Comparison of ENCODE assay signal across 1 cellular context in the genomic region with DNA sequence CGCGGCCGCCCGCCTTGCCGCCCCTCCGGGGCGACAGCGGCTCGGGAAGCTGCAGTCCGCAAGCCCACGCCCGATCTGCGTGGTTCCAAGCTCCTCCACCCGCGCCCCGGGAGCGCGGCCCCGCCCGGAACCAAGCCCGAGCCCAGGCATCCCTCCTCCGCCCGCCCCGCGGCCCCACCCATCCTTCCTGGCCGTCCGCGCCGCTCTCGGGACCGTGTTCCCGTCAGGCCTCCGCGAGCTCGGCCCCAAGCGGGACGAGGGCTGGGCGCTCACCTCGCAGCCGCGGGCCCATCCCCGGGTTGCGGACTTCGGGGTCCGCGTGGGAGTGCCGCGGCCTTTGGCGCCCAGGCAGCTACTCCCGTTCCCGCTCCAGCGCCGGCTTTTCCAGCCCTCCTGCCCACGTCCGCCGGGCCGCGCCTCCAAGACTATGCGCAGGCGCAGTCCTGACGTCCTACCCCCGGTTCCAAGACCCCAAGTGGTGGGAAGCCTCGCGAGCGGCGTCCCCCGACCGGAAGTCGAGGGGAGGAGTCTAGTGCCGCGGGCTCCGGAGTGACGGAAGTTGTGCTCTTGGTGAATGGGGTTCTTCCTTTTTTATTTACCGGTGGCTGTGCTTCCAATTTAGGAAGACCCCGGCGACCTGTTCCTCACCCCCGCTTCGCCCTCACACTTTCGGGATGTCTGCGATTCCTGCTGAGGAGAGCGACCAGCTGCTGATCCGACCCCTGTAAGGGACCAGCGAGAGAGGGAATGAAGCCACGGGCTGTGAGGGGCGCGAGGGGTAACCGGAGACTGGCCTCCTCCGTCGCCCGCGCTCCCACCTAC.
TF ChIP-seq lines count a peak whose summit lies in the region.

TSS of gene CPSF3 (plus strand) at position 555 of the 822 bp plus-strand sequence. CDS start at position 675, 120 bp downstream.
A gene with protein sequence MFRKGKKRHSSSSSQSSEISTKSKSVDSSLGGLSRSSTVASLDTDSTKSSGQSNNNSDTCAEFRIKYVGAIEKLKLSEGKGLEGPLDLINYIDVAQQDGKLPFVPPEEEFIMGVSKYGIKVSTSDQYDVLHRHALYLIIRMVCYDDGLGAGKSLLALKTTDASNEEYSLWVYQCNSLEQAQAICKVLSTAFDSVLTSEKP (minus strand): TSS at position 429 of the 822 bp plus-strand sequence. CDS start 4,831 bp downstream, outside the sequence.

TF ChIP-seq in GM12878, 131 proteins besides CTCF, POLR2A, EP300 and RAD21 (continued from another document and continues in another):
- TF ChIP-seq, protein P1, sequence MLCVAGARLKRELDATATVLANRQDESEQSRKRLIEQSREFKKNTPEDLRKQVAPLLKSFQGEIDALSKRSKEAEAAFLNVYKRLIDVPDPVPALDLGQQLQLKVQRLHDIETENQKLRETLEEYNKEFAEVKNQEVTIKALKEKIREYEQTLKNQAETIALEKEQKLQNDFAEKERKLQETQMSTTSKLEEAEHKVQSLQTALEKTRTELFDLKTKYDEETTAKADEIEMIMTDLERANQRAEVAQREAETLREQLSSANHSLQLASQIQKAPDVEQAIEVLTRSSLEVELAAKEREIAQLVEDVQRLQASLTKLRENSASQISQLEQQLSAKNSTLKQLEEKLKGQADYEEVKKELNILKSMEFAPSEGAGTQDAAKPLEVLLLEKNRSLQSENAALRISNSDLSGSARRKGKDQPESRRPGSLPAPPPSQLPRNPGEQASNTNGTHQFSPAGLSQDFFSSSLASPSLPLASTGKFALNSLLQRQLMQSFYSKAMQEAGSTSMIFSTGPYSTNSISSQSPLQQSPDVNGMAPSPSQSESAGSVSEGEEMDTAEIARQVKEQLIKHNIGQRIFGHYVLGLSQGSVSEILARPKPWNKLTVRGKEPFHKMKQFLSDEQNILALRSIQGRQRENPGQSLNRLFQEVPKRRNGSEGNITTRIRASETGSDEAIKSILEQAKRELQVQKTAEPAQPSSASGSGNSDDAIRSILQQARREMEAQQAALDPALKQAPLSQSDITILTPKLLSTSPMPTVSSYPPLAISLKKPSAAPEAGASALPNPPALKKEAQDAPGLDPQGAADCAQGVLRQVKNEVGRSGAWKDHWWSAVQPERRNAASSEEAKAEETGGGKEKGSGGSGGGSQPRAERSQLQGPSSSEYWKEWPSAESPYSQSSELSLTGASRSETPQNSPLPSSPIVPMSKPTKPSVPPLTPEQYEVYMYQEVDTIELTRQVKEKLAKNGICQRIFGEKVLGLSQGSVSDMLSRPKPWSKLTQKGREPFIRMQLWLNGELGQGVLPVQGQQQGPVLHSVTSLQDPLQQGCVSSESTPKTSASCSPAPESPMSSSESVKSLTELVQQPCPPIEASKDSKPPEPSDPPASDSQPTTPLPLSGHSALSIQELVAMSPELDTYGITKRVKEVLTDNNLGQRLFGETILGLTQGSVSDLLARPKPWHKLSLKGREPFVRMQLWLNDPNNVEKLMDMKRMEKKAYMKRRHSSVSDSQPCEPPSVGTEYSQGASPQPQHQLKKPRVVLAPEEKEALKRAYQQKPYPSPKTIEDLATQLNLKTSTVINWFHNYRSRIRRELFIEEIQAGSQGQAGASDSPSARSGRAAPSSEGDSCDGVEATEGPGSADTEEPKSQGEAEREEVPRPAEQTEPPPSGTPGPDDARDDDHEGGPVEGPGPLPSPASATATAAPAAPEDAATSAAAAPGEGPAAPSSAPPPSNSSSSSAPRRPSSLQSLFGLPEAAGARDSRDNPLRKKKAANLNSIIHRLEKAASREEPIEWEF (IDR thresholded peaks at IDR 0.05; ENCODE audit: insufficient replicate concordance, low read depth, low read length), result no peak
- TF ChIP-seq, protein P2, sequence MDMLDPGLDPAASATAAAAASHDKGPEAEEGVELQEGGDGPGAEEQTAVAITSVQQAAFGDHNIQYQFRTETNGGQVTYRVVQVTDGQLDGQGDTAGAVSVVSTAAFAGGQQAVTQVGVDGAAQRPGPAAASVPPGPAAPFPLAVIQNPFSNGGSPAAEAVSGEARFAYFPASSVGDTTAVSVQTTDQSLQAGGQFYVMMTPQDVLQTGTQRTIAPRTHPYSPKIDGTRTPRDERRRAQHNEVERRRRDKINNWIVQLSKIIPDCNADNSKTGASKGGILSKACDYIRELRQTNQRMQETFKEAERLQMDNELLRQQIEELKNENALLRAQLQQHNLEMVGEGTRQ (IDR thresholded peaks at IDR 0.05; ENCODE audit: borderline replicate concordance, low read depth, low read length), result no peak
- TF ChIP-seq, protein P3, sequence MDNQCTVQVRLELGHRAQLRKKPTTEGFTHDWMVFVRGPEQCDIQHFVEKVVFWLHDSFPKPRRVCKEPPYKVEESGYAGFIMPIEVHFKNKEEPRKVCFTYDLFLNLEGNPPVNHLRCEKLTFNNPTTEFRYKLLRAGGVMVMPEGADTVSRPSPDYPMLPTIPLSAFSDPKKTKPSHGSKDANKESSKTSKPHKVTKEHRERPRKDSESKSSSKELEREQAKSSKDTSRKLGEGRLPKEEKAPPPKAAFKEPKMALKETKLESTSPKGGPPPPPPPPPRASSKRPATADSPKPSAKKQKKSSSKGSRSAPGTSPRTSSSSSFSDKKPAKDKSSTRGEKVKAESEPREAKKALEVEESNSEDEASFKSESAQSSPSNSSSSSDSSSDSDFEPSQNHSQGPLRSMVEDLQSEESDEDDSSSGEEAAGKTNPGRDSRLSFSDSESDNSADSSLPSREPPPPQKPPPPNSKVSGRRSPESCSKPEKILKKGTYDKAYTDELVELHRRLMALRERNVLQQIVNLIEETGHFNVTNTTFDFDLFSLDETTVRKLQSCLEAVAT (IDR thresholded peaks at IDR 0.05), result no peak
- TF ChIP-seq KAT2A (conservative IDR thresholded peaks at IDR 0.05; ENCODE audit: control insufficient read depth, low read depth, low read length) (no peak), ZNF217 (IDR thresholded peaks at IDR 0.05) (peak; percentile 64), CBFB (IDR thresholded peaks at IDR 0.05; ENCODE audit: low read depth) (peak; percentile 33; the same call in 1 of the 2 replicates), SPI1 (IDR thresholded peaks at IDR 0.05; ENCODE audit: borderline replicate concordance, insufficient read depth, low read depth, low read length) (no peak), IRF5 (IDR thresholded peaks at IDR 0.05; ENCODE audit: borderline replicate concordance) (no peak), CREB1 (IDR thresholded peaks at IDR 0.05; ENCODE audit: low read depth) (peak; percentile 61), BCLAF1 (IDR thresholded peaks at IDR 0.05) (no peak), JUNB (IDR thresholded peaks at IDR 0.05) (no peak), HDGF (IDR thresholded peaks at IDR 0.05) (no peak), RBBP5 (conservative IDR thresholded peaks at IDR 0.05) (no peak), ESRRA (IDR thresholded peaks at IDR 0.05; ENCODE audit: low read length) (peak; percentile 54), SUPT20H (IDR thresholded peaks at IDR 0.05; ENCODE audit: borderline replicate concordance, control insufficient read depth, low read depth, low read length) (no peak), STAT3 (IDR thresholded peaks at IDR 0.05; ENCODE audit: low read depth, low read length) (no peak), ASH2L (IDR thresholded peaks at IDR 0.05; ENCODE audit: borderline replicate concordance, low read depth) (0 out of 2 replicates have a peak, but pooled peaks have one; percentile 83), KLF5 (IDR thresholded peaks at IDR 0.05; ENCODE audit: partially characterized antibody) (peak; percentile 90), SMAD5 (IDR thresholded peaks at IDR 0.05; ENCODE audit: low read depth) (peak; percentile 79), FOXK2 (IDR thresholded peaks at IDR 0.05) (0 out of 2 replicates have a peak, but pooled peaks have one; percentile 39), BACH1 (IDR thresholded peaks at IDR 0.05; ENCODE audit: borderline replicate concordance) (peak; percentile 73; the same call in 1 of the 2 replicates), ZBTB33 (IDR thresholded peaks at IDR 0.05) (no peak), TCF3 (IDR thresholded peaks at IDR 0.05; ENCODE audit: borderline replicate concordance, insufficient read depth, low read depth, low read length) (no peak), NFIC (IDR thresholded peaks at IDR 0.05; ENCODE audit: low read depth, low read length) (no peak), SMARCA5 (IDR thresholded peaks at IDR 0.05) (no peak; the same call in 1 of the 2 replicates), ZZZ3 (IDR thresholded peaks at IDR 0.05; ENCODE audit: control insufficient read depth, insufficient read length, low read depth) (no peak), BCL11A (IDR thresholded peaks at IDR 0.05; ENCODE audit: low read depth, low read length) (no peak), YBX1 (IDR thresholded peaks at IDR 0.05) (no peak), SRF (IDR thresholded peaks at IDR 0.05; ENCODE audit: low read depth in 2 of 2, low read length in 2 of 2) (0 out of 4 replicates have a peak, but pooled peaks have one; percentile 9 to 39), SP1 (IDR thresholded peaks at IDR 0.05; ENCODE audit: low read depth, low read length) (peak; percentile 94), HCFC1 (IDR thresholded peaks at IDR 0.05; ENCODE audit: low read length) (peak; percentile 66), RFX5 (IDR thresholded peaks at IDR 0.05; ENCODE audit: low read depth, low read length) (no peak), ETV6 (conservative IDR thresholded peaks at IDR 0.05 in 1 of 2, IDR thresholded peaks at IDR 0.05 in 1 of 2; ENCODE audit: borderline replicate concordance in 1 of 2, low read depth in 1 of 2) (no peak)
- TF ChIP-seq, protein P4, sequence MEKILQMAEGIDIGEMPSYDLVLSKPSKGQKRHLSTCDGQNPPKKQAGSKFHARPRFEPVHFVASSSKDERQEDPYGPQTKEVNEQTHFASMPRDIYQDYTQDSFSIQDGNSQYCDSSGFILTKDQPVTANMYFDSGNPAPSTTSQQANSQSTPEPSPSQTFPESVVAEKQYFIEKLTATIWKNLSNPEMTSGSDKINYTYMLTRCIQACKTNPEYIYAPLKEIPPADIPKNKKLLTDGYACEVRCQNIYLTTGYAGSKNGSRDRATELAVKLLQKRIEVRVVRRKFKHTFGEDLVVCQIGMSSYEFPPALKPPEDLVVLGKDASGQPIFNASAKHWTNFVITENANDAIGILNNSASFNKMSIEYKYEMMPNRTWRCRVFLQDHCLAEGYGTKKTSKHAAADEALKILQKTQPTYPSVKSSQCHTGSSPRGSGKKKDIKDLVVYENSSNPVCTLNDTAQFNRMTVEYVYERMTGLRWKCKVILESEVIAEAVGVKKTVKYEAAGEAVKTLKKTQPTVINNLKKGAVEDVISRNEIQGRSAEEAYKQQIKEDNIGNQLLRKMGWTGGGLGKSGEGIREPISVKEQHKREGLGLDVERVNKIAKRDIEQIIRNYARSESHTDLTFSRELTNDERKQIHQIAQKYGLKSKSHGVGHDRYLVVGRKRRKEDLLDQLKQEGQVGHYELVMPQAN (conservative IDR thresholded peaks at IDR 0.05), result peak; percentile 51; the same call in 1 of the 2 replicates
- TF ChIP-seq, protein P5, sequence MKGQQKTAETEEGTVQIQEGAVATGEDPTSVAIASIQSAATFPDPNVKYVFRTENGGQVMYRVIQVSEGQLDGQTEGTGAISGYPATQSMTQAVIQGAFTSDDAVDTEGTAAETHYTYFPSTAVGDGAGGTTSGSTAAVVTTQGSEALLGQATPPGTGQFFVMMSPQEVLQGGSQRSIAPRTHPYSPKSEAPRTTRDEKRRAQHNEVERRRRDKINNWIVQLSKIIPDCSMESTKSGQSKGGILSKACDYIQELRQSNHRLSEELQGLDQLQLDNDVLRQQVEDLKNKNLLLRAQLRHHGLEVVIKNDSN (IDR thresholded peaks at IDR 0.05; ENCODE audit: borderline replicate concordance, extremely low read length, insufficient read depth, low read depth, low read length), result no peak
- TF ChIP-seq, protein P6, sequence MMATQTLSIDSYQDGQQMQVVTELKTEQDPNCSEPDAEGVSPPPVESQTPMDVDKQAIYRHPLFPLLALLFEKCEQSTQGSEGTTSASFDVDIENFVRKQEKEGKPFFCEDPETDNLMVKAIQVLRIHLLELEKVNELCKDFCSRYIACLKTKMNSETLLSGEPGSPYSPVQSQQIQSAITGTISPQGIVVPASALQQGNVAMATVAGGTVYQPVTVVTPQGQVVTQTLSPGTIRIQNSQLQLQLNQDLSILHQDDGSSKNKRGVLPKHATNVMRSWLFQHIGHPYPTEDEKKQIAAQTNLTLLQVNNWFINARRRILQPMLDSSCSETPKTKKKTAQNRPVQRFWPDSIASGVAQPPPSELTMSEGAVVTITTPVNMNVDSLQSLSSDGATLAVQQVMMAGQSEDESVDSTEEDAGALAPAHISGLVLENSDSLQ (IDR thresholded peaks at IDR 0.05), result peak; percentile 41; the same call in 1 of the 2 replicates
